Comparison of ENCODE assay signal across 15 cellular contexts in the genomic region with DNA sequence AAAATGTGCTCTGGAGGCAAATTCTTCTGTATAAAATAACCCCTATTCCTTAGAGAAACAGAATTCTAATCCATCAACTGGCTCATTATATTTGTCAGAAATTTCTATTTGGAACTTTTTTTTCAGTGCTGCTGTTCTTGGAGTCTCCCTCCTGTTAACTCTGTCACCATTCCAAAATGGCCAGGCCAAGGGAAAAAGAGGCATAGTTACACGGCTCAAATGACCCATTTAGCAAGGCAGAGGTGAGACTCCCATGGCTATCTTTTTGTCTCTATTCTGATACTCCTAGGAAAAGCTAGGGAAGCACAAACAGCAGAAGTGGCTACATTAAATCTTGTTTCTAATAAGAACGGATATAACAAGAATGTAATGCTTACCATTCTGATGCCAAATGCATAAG.
DNase-seq lines count a peak whose midpoint lies in the region; ATAC-seq and TF ChIP-seq lines count a peak whose summit lies in the region.
"Had no signal": no experiment of that assay in that cellular context is flagged by ENCODE, and none has a peak within 500 bp of the region (broad histone marks: within the 10 kb centered on the region; RNA-seq: fewer than 3 reads in every experiment).

No MANE protein-coding gene starts in this region.

- H3K27me3 ChIP-seq in adipocyte (replicated peaks; ENCODE audit: control insufficient read depth, insufficient read depth, low read length), result no peaks in the 10 kb centered on the region
- H3K27me3 ChIP-seq in gastroesophageal sphincter, result no peaks in the 10 kb centered on the region
- H3K27me3 ChIP-seq in tibial artery, result no peaks in the 10 kb centered on the region
- no peaks in the 10 kb centered on the region for H3K27me3 ChIP-seq in vagina

- intact Hi-C loops in tibial artery (cut with DNase I; ENCODE audit: low total_unique reads) (no loop called here), vagina (cut with DNase I) (no loop called here)

- ATAC-seq in gastroesophageal sphincter, result no peak

- peak overlapping the region in 2 of 3 experiments; percentile 16 to 68 for H3K27ac Mint-ChIP-seq in nephron
- H3K27ac Mint-ChIP-seq: activated CD4-positive, alpha-beta T cell treated with anti-CD3 and anti-CD28 coated beads, Interleukin-2, amount 10 ng/mL, durations not matched to agents 7 days and 5 days had no signal

- H3K9ac ChIP-seq in adipocyte (ENCODE audit: low read length), result peak overlapping the region; percentile 40
- H3K9ac ChIP-seq: GM23248 had no signal

- no peaks in the 10 kb centered on the region for H3K36me3 ChIP-seq in adipocyte (ENCODE audit: control insufficient read depth, insufficient read depth, low read length, severe bottlenecking)
- peaks cover 0 to 9% of the 10 kb centered on the region in 2 donors for H3K36me3 ChIP-seq in gastroesophageal sphincter
- no peaks in the 10 kb centered on the region for H3K36me3 ChIP-seq in tibial artery
- no peaks in the 10 kb centered on the region for H3K36me3 ChIP-seq in vagina

- H3K4me3 ChIP-seq in adipocyte (ENCODE audit: low read length) (peak overlapping the region; percentile 1), gastroesophageal sphincter (no peak overlapping the region), tibial artery (no peak overlapping the region), vagina (no peak overlapping the region)
- H3K4me3 ChIP-seq: GM23248, skin epidermis had no signal

- H3K4me1 ChIP-seq in adipocyte (ENCODE audit: control insufficient read depth, insufficient read depth, low read length) (peaks cover 29% of the 10 kb centered on the region), gastroesophageal sphincter (peaks cover 9 to 42% (median 10%) of the 10 kb centered on the region in 3 donors), tibial artery (peaks cover 0 to 25% (median 9%) of the 10 kb centered on the region in 4 donors), vagina (peaks cover 16% of the 10 kb centered on the region)

- TF ChIP-seq CTCF in gastroesophageal sphincter (IDR thresholded peaks at IDR 0.05) (no peak), nephron (IDR thresholded peaks at IDR 0.05; ENCODE audit: unreplicated experiment in 3 of 3) (no peak), tibial artery (IDR thresholded peaks at IDR 0.05) (no peak), vagina (IDR thresholded peaks at IDR 0.05) (no peak)

- H3K4me3 Mint-ChIP-seq in nephron, result no peak overlapping the region
- H3K4me3 Mint-ChIP-seq: activated CD4-positive, alpha-beta T cell treated with anti-CD3 and anti-CD28 coated beads, Interleukin-2, amount 10 ng/mL, durations not matched to agents 7 days and 5 days had no signal

- 17 to 39% methylated on average over 2 of the region's 2 CpGs for WGBS in gastroesophageal sphincter (ENCODE audit: low coverage in 1 of 2), 2 donors

- H3K36me3 Mint-ChIP-seq in nephron (ENCODE audit: low read depth), result peaks cover 3% of the 10 kb centered on the region

- H3K9me3 ChIP-seq in adipocyte (ENCODE audit: control insufficient read depth, low read length), result no peaks in the 10 kb centered on the region
- no peaks in the 10 kb centered on the region for H3K9me3 ChIP-seq in gastroesophageal sphincter
- H3K9me3 ChIP-seq in tibial artery, result no peaks in the 10 kb centered on the region
- no peaks in the 10 kb centered on the region for H3K9me3 ChIP-seq in vagina

- TF ChIP-seq POLR2A in gastroesophageal sphincter (IDR thresholded peaks at IDR 0.05), result no peak
- TF ChIP-seq POLR2A in vagina (IDR thresholded peaks at IDR 0.05), result no peak

- TF ChIP-seq EP300 in gastroesophageal sphincter (IDR thresholded peaks at IDR 0.05), result no peak

- no peaks in the 10 kb centered on the region for H3K27me3 Mint-ChIP-seq in nephron (ENCODE audit: low read depth)
- H3K27me3 Mint-ChIP-seq: activated CD4-positive, alpha-beta T cell treated with anti-CD3 and anti-CD28 coated beads, Interleukin-2, amount 10 ng/mL, durations not matched to agents 7 days and 5 days had no signal

- peaks cover 19% of the 10 kb centered on the region for H3K4me1 Mint-ChIP-seq in nephron

- H3K9me3 Mint-ChIP-seq in nephron, result no peaks in the 10 kb centered on the region
- H3K9me3 Mint-ChIP-seq: activated CD4-positive, alpha-beta T cell treated with anti-CD3 and anti-CD28 coated beads, Interleukin-2, amount 10 ng/mL, durations not matched to agents 7 days and 5 days had no signal

- no peak for DNase-seq in adipocyte (ENCODE audit: low read depth)
- peak in 1 of 2 donors; percentile 33 for DNase-seq in tibial artery
- no peak for DNase-seq in vagina (ENCODE audit: extremely low spot score in 2 of 2)
- DNase-seq in ureter (ENCODE audit: low spot score), result no peak
- no peak for DNase-seq in NCI-H128 (lab: John Stamatoyannopoulos, UW; ENCODE audit: unreplicated experiment)
- DNase-seq: activated CD4-positive, alpha-beta T cell treated with anti-CD3 and anti-CD28 coated beads, Interleukin-2, amount 10 ng/mL, durations not matched to agents 7 days and 5 days; activated CD8-positive, alpha-beta memory T cell treated with anti-CD3 and anti-CD28 coated beads, Interleukin-2, amount 50 U/mL, for 48 hours; activated gamma-delta T cell; GM23248; KG1; NCI-H2029 treated with DMSO at 0.1 percent for 48 hours; T-helper 1 cell had no signal

- peak overlapping the region in 3 of 4 donors; percentile 5 to 46 (median 20) for H3K27ac ChIP-seq in gastroesophageal sphincter
- peak overlapping the region; percentile 32 to 53 for H3K27ac ChIP-seq in tibial artery
- H3K27ac ChIP-seq in vagina, result no peak overlapping the region
- H3K27ac ChIP-seq: GM23248 had no signal
